Comparison of ENCODE assay signal across 1 cellular context in genomic region chr5:31736127-31736526, GRCh38.
TF ChIP-seq lines count a peak whose summit lies in the region.

No MANE protein-coding gene starts in this region.

TF ChIP-seq in H1, 55 proteins besides CTCF, POLR2A, EP300 and RAD21 (continued from another document):
- TF ChIP-seq EZH2 (IDR thresholded peaks at IDR 0.05; ENCODE audit: low read depth, low read length, severe bottlenecking) (no peak), JUN (IDR thresholded peaks at IDR 0.05; ENCODE audit: low read depth, low read length) (no peak), JUND (IDR thresholded peaks at IDR 0.05; ENCODE audit: low read length) (no peak), RNF2 (IDR thresholded peaks at IDR 0.05; ENCODE audit: borderline replicate concordance, low read depth, low read length, missing control alignments, poor library complexity, severe bottlenecking) (no peak), KDM1A (IDR thresholded peaks at IDR 0.05; ENCODE audit: borderline replicate concordance, low read length) (no peak), POU5F1 (IDR thresholded peaks at IDR 0.05; ENCODE audit: low read depth, low read length) (no peak), RFX5 (IDR thresholded peaks at IDR 0.05; ENCODE audit: borderline replicate concordance, low read depth, low read length) (no peak), SP1 (IDR thresholded peaks at IDR 0.05; ENCODE audit: low read depth, low read length) (no peak), SP4 (IDR thresholded peaks at IDR 0.05; ENCODE audit: low read length) (no peak), MAX (IDR thresholded peaks at IDR 0.05) (no peak), BACH1 (IDR thresholded peaks at IDR 0.05; ENCODE audit: low read length) (no peak), CHD2 (IDR thresholded peaks at IDR 0.05; ENCODE audit: low read length) (no peak), NRF1 (IDR thresholded peaks at IDR 0.05; ENCODE audit: low read depth, low read length) (no peak), E2F6 (IDR thresholded peaks at IDR 0.05) (no peak), RXRA (IDR thresholded peaks at IDR 0.05; ENCODE audit: insufficient read depth, low read depth, low read length) (no peak), CREB1 (IDR thresholded peaks at IDR 0.05) (no peak)
